Comparison of ENCODE assay signal across 8 cellular contexts in the genomic region with DNA sequence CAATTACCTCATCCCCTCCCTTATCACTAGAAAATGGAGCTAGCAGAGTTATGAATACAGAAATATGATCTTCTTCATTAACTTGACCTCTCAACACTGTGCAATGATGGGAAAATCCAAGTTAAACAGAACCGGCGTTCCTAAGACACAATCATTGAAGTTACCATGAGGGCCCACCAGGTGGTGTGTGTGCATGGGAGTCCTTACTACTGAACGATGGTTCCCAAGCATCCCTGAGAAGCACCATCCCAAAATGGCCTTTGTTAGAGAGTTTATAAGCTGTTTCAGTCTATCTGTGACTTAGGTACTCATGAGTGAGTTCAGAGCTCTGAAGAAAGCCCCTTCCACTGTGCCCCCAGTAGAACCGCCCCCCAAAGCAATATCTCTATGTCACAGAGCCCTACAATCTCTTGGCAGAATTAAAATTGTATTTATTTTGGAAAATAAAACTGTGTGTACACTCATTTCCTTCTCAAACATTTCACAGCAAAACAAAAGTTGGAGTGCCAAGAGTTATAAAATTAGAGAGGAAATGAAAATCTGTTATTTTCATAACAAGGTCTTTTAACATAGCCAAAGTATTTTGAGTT. TPM values are rescaled to one million over a fixed set of nuclear protein-coding genes. Genes with fewer than 3 reads are reported as not detected.
DNase-seq lines count a peak whose midpoint lies in the region; ATAC-seq and TF ChIP-seq lines count a peak whose summit lies in the region.

No MANE protein-coding gene starts in this region.

- DNase-seq in DMS114 treated with DMSO at 0.1 percent for 48 hours (lab: John Stamatoyannopoulos, UW; ENCODE audit: unreplicated experiment) (peak; percentile 60), HPDE6-E6E7 (ENCODE audit: extremely low spot score) (peak; percentile 19), cerebellar cortex (ENCODE audit: low spot score) (peak; percentile 79), left lobe of liver (ENCODE audit: low spot score) (no peak), thoracic aorta (ENCODE audit: low spot score) (peak; percentile 23), GM19238 (ENCODE audit: insufficient read length, low spot score) (no peak)

- H2AFZ ChIP-seq in OCI-LY1 (ENCODE audit: low read length): no peak overlapping the region

- H3K4me2 ChIP-seq in OCI-LY1 (ENCODE audit: low read length): no peak overlapping the region

- H4K20me1 ChIP-seq in OCI-LY1 (ENCODE audit: insufficient read depth, low read length): no peaks in the 10 kb centered on the region

- no peaks in the 10 kb centered on the region for H3K4me1 ChIP-seq in OCI-LY1 (ENCODE audit: insufficient read depth, low read length, severe bottlenecking)
- H3K4me1 ChIP-seq in thoracic aorta (ENCODE audit: control insufficient read depth in 1 of 2, low read depth in 2 of 2): peaks cover 6 to 21% of the 10 kb centered on the region in 2 donors

- no peak overlapping the region for H3K27ac ChIP-seq in OCI-LY1 (ENCODE audit: low read depth, low read length, poor library complexity, severe bottlenecking)
- H3K27ac ChIP-seq in thoracic aorta: peak overlapping the region; percentile 26 to 37

- no peaks in the 10 kb centered on the region for H3K9me2 ChIP-seq in OCI-LY1 (ENCODE audit: low read depth, low read length)

- H3K9ac ChIP-seq in OCI-LY1 (ENCODE audit: low read length): no peak overlapping the region

- no peaks in the 10 kb centered on the region for H3K79me2 ChIP-seq in OCI-LY1 (ENCODE audit: insufficient read depth, low read length)

- H3K27me3 ChIP-seq in OCI-LY1 (ENCODE audit: insufficient read depth, low read length) (no peaks in the 10 kb centered on the region), thoracic aorta (replicated peaks; ENCODE audit: insufficient read depth) (no peaks in the 10 kb centered on the region)

- H3K9me3 ChIP-seq in OCI-LY1 (ENCODE audit: low read length) (no peaks in the 10 kb centered on the region), thoracic aorta (no peaks in the 10 kb centered on the region)

- TF ChIP-seq CTCF in OCI-LY1 (IDR thresholded peaks at IDR 0.05; ENCODE audit: low read length): peak; percentile 62
- TF ChIP-seq CTCF in thoracic aorta (IDR thresholded peaks at IDR 0.05): peak; percentile 79

- H3K4me3 ChIP-seq in OCI-LY1 (ENCODE audit: low read depth, low read length, poor library complexity, severe bottlenecking) (no peak overlapping the region), thoracic aorta (no peak overlapping the region)

- H3K36me3 ChIP-seq in OCI-LY1 (ENCODE audit: insufficient read depth, low read length) (no peaks in the 10 kb centered on the region), thoracic aorta (no peaks in the 10 kb centered on the region)

- ATAC-seq in GM19452 (IDR thresholded peaks at IDR 0.05; ENCODE audit: unreplicated experiment) (peak; percentile 75), left lobe of liver (peak; percentile 87), thoracic aorta (ENCODE audit: insufficient number of reproducible peaks, low FRiP score, low read depth) (peak; percentile 66)

- no peaks in the 10 kb centered on the region for H3F3A ChIP-seq in OCI-LY1 (ENCODE audit: insufficient read depth, low read length)

RNA-seq across cellular contexts. Expression of gene PLD5, which starts 56.8 kb away (rescaled TPM):
- total RNA-seq in left lobe of liver: not detected
- total RNA-seq in thoracic aorta: 10 to 100 TPM; 12.2 to 23.9 TPM

Comparison
In these comparisons a context has a peak if more than half of its experiments do, and no peak if none do; other contexts are left out.
1. DNase-seq: peak in DMS114 treated with DMSO at 0.1 percent for 48 hours (single experiment), HPDE6-E6E7 (single experiment), cerebellar cortex (single experiment) and thoracic aorta (single experiment); none in left lobe of liver (single experiment) and GM19238 (single experiment).
2. RNA of gene PLD5, which starts 56.8 kb away (total RNA-seq): 12.2 to 23.9 TPM in thoracic aorta; not detected in left lobe of liver (single experiment); every median in the first group is over 10 times any median in the second.
3. Peak in every context shown above with its lines, with median percentiles within 50 percentile points of each other: ATAC-seq.